In the genomic region with DNA sequence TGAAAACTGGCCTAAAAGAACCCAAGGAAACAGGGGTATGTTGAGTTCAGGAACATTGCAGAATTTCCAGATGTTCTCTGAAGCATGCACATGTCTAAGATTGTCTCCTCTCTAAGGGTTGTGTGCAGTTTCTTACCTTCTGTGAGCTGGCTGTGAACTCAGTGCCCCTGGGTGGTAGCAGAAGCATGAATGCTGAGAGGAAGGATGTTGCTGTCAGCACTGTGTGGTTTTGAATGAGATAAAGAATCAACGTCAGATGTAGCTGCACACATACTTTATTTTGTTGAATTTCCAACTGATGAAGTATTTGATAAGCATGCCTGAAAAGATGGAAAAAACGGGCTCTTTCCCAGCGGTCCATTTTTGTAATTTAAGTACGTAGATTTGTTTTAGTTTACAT, we compare ENCODE assay signal across 11 cellular contexts. TPM values are rescaled to one million over a fixed set of nuclear protein-coding genes. Genes with fewer than 3 reads are reported as not detected.
DNase-seq lines count a peak whose midpoint lies in the region; ATAC-seq and TF ChIP-seq lines count a peak whose summit lies in the region.
"Had no signal": no experiment of that assay in that cellular context is flagged by ENCODE, and none has a peak within 500 bp of the region (broad histone marks: within the 10 kb centered on the region; RNA-seq: fewer than 3 reads in every experiment).

No MANE protein-coding gene starts in this region.

- no peaks in the 10 kb centered on the region for H3K9me2 ChIP-seq in hepatocyte (replicated peaks; ENCODE audit: insufficient read depth)
- H3K9me2 ChIP-seq: SK-N-SH had no signal

- TF ChIP-seq CTCF in left ventricle myocardium inferior (IDR thresholded peaks at IDR 0.05; ENCODE audit: borderline replicate concordance) (no peak), hepatocyte (IDR thresholded peaks at IDR 0.05; ENCODE audit: poor library complexity) (no peak)

- no peak overlapping the region for H2AFZ ChIP-seq in hepatocyte

- peaks cover 0 to 2% (median 0%) of the 10 kb centered on the region in 7 donors for H3K9me3 Mint-ChIP-seq in CD4-positive, CD25-positive, alpha-beta regulatory T cell

- H4K20me1 ChIP-seq in hepatocyte (ENCODE audit: insufficient read depth, poor library complexity, severe bottlenecking): no peaks in the 10 kb centered on the region

- H3K79me2 ChIP-seq in hepatocyte: no peaks in the 10 kb centered on the region

- no peaks in the 10 kb centered on the region for H3K9me3 ChIP-seq in CD4-positive, CD25-positive, alpha-beta regulatory T cell (ENCODE audit: control insufficient read depth in 2 of 2, low read length in 2 of 2)
- H3K9me3 ChIP-seq in MG63: no peaks in the 10 kb centered on the region
- no peaks in the 10 kb centered on the region for H3K9me3 ChIP-seq in left ventricle myocardium inferior (replicated peaks)
- no peaks in the 10 kb centered on the region for H3K9me3 ChIP-seq in hepatocyte (ENCODE audit: low read depth)
- H3K9me3 ChIP-seq: SK-N-SH had no signal

- H3K4me1 ChIP-seq in CD4-positive, CD25-positive, alpha-beta regulatory T cell (ENCODE audit: control insufficient read depth, insufficient read depth, low read length, poor library complexity, severe bottlenecking): peaks cover 42% of the 10 kb centered on the region
- H3K4me1 ChIP-seq in left ventricle myocardium inferior: peaks cover 21% of the 10 kb centered on the region
- no peaks in the 10 kb centered on the region for H3K4me1 ChIP-seq in hepatocyte (ENCODE audit: insufficient read depth)

- no peak overlapping the region for H3K27ac ChIP-seq in CD4-positive, CD25-positive, alpha-beta regulatory T cell (ENCODE audit: insufficient read depth, low read length, poor library complexity, severe bottlenecking)
- H3K27ac ChIP-seq in left ventricle myocardium inferior (replicated peaks): peak overlapping the region; percentile 83
- H3K27ac ChIP-seq in hepatocyte: no peak overlapping the region

- 64% methylated on average over 4 of the region's 4 CpGs for WGBS in hepatocyte (ENCODE audit: low lambda C conversion rate, missing lambda C conversion rate)

- H3K4me3 ChIP-seq in CD4-positive, CD25-positive, alpha-beta regulatory T cell (ENCODE audit: low read depth, low read length): peak overlapping the region; percentile 29
- H3K4me3 ChIP-seq in MG63: no peak overlapping the region
- no peak overlapping the region for H3K4me3 ChIP-seq in left ventricle myocardium inferior
- H3K4me3 ChIP-seq in hepatocyte: no peak overlapping the region
- H3K4me3 ChIP-seq: K562 had no signal

- no peaks in the 10 kb centered on the region for H3K36me3 ChIP-seq in CD4-positive, CD25-positive, alpha-beta regulatory T cell (ENCODE audit: control insufficient read depth, insufficient read depth, low read length)
- no peaks in the 10 kb centered on the region for H3K36me3 ChIP-seq in MG63
- H3K36me3 ChIP-seq in left ventricle myocardium inferior: no peaks in the 10 kb centered on the region
- H3K36me3 ChIP-seq in hepatocyte (replicated peaks; ENCODE audit: insufficient read depth, low read depth): no peaks in the 10 kb centered on the region

- H3K36me3 Mint-ChIP-seq in CD4-positive, CD25-positive, alpha-beta regulatory T cell: no peaks in the 10 kb centered on the region

- H3K27me3 Mint-ChIP-seq in CD4-positive, CD25-positive, alpha-beta regulatory T cell: peaks cover 4% of the 10 kb centered on the region

- H3K4me1 Mint-ChIP-seq in CD4-positive, CD25-positive, alpha-beta regulatory T cell: peaks cover 21 to 50% (median 42%) of the 10 kb centered on the region in 4 donors

- intact Hi-C loops in left ventricle myocardium inferior (cut with micrococcal nuclease): no loop called here

- peak; percentile 61 to 63 for ATAC-seq in CD4-positive, CD25-positive, alpha-beta regulatory T cell (ENCODE audit: low read depth in 2 of 2)
- ATAC-seq in GM19351 (IDR thresholded peaks at IDR 0.05; ENCODE audit: unreplicated experiment): no peak
- ATAC-seq in GM19035 (IDR thresholded peaks at IDR 0.05; ENCODE audit: unreplicated experiment): no peak
- ATAC-seq: K562 had no signal

- no peaks in the 10 kb centered on the region for H3K27me3 ChIP-seq in CD4-positive, CD25-positive, alpha-beta regulatory T cell (ENCODE audit: control insufficient read depth, insufficient read depth, low read length)
- H3K27me3 ChIP-seq in MG63: no peaks in the 10 kb centered on the region
- H3K27me3 ChIP-seq in left ventricle myocardium inferior (ENCODE audit: low read depth): no peaks in the 10 kb centered on the region
- no peaks in the 10 kb centered on the region for H3K27me3 ChIP-seq in hepatocyte

- H3K4me2 ChIP-seq in hepatocyte: no peak overlapping the region
- H3K4me2 ChIP-seq: SK-N-SH had no signal

- H3K27ac Mint-ChIP-seq in CD4-positive, CD25-positive, alpha-beta regulatory T cell: peak overlapping the region in 2 of 3 donors; percentile 85 to 89

- peak in 2 of 3 donors; percentile 61 to 80 for DNase-seq in CD4-positive, CD25-positive, alpha-beta regulatory T cell
- peak; percentile 8 for DNase-seq in MG63
- peak; percentile 51 for DNase-seq in activated T-cell treated with anti-CD3 and anti-CD28 coated beads, Interleukin-2, amount 50 U/mL, for 1 hour
- no peak for DNase-seq in left ventricle myocardium inferior
- DNase-seq in NCI-H1048 (lab: John Stamatoyannopoulos, UW): no peak
- DNase-seq in hepatocyte (ENCODE audit: low spot score): no peak
- DNase-seq: DMS79 treated with DMSO at 0.1 percent for 48 hours, SK-N-SH had no signal

- peak overlapping the region; percentile 9 to 75 (median 33) for H3K4me3 Mint-ChIP-seq in CD4-positive, CD25-positive, alpha-beta regulatory T cell

RNA-seq across cellular contexts. Expression of gene CD38, which starts 23.8 kb away (rescaled TPM):
- 6.4 TPM for total RNA-seq in CD4-positive, CD25-positive, alpha-beta regulatory T cell
- 10 to 100 TPM in 2 of 4 donors, 1 to 10 TPM in 2; 4.8 to 14.5 (median 9.3) TPM for polyA plus RNA-seq in CD4-positive, CD25-positive, alpha-beta regulatory T cell
- not detected in 2 replicates for total RNA-seq in MG63 (2014; rRNA removed; shearing (Covaris generic); ENCODE audit: low replicate concordance)
- total RNA-seq in left ventricle myocardium inferior (1.5 TPM), hepatocyte (0.13 and 0.84 TPM in 2 replicates)
- polyA plus RNA-seq in hepatocyte: 1.1 TPM in 1 of 2 replicates, not detected in the other

RNA-seq across cellular contexts. Expression of gene BST1, which starts 51.5 kb away (rescaled TPM):
- total RNA-seq in CD4-positive, CD25-positive, alpha-beta regulatory T cell: 0.27 TPM
- polyA plus RNA-seq in CD4-positive, CD25-positive, alpha-beta regulatory T cell: 1 to 10 TPM in 2 of 4 donors, under 1 TPM in 1, not detected in 1; 0.40 to 6.5 (median 2.5) TPM
- 2.0 and 3.3 TPM in 2 replicates for total RNA-seq in MG63 (2014; rRNA removed; shearing (Covaris generic); ENCODE audit: low replicate concordance)
- total RNA-seq in left ventricle myocardium inferior (2.7 TPM), hepatocyte (3.5 and 4.1 TPM in 2 replicates)
- polyA plus RNA-seq in hepatocyte: 2.4 and 3.7 TPM in 2 replicates
- total RNA-seq: K562 had no signal

Comparison
In these comparisons a context has a peak if more than half of its experiments do, and no peak if none do; other contexts are left out.
1. ATAC-seq: peak in CD4-positive, CD25-positive, alpha-beta regulatory T cell (2 of 2); none in GM19351 (single experiment) and GM19035 (single experiment).
2. DNase-seq: peak in CD4-positive, CD25-positive, alpha-beta regulatory T cell (2 of 3), MG63 (single experiment) and activated T-cell treated with anti-CD3 and anti-CD28 coated beads, Interleukin-2, amount 50 U/mL, for 1 hour (single experiment); none in left ventricle myocardium inferior (single experiment), NCI-H1048 (single experiment) and hepatocyte (single experiment).